ENCODE assay signal across 18 cellular contexts in the genomic region with DNA sequence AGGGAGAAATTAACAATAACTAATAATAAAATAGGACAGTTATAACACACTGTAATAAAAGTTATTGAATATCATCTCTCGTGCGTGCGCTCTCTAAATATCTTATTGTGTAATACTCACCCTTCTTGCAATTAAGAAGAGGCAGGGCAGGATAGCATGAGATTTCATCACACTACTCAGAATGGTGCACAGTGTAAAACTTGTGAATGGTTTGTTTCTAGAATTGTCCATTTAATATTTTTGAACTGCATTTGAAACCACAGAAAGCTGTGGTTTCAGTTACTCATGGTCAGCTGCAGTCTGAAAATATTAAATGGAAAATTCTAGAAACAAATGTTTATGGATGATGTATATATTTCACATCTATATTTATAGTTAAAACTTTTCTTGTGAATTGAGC.
DNase-seq lines count a peak whose midpoint lies in the region; ATAC-seq, FAIRE-seq and TF ChIP-seq lines count a peak whose summit lies in the region.
"Had no signal": no experiment of that assay in that cellular context is flagged by ENCODE, and none has a peak within 500 bp of the region (broad histone marks: within the 10 kb centered on the region; RNA-seq: fewer than 3 reads in every experiment).

No MANE protein-coding gene starts in this region.

- TF ChIP-seq POLR2A in GM12892 (IDR thresholded peaks at IDR 0.05; ENCODE audit: low read depth, low read length) = no peak

- DNase-seq in AG10803 (ENCODE audit: low read depth) (peak; percentile 48), choroid plexus epithelial cell (ENCODE audit: low read depth) (peak; percentile 70), AML-193 (lab: John Stamatoyannopoulos, UW) (no peak), SKM-1 treated with dmso at 0.1 percent for 144 hours (lab: John Stamatoyannopoulos, UW; ENCODE audit: unreplicated experiment) (no peak), NCI-H2081 (lab: John Stamatoyannopoulos, UW) (no peak), GM12892 (ENCODE audit: insufficient read length) (no peak)
- DNase-seq: adrenal gland; caudate nucleus; CD4-positive, alpha-beta T cell; DMS53; effector CD4-positive, alpha-beta T cell; esophagus squamous epithelium; hypothalamus; midbrain; NCI-H1436 treated with DMSO at 0.1 percent for 48 hours; NCI-H226 had no signal

- ATAC-seq in GM19372 (IDR thresholded peaks at IDR 0.05; ENCODE audit: low read depth, unreplicated experiment) (peak; percentile 65), HG03439 (IDR thresholded peaks at IDR 0.05; ENCODE audit: unreplicated experiment) (peak; percentile 62)

- no peak overlapping the region for H3K4me3 ChIP-seq in AG10803 (ENCODE audit: low read length)
- H3K4me3 ChIP-seq in choroid plexus epithelial cell (ENCODE audit: low read depth, low read length) = no peak overlapping the region
- H3K4me3 ChIP-seq: adrenal gland, esophagus squamous epithelium had no signal

- FAIRE-seq in GM12892 (lab: Jason Lieb, UNC) = no peak

- TF ChIP-seq CTCF in AG10803 (conservative IDR thresholded peaks at IDR 0.05; ENCODE audit: low read length) = no peak
- TF ChIP-seq CTCF in choroid plexus epithelial cell (conservative IDR thresholded peaks at IDR 0.05; ENCODE audit: low read depth, low read length) = no peak

Comparison
In these comparisons a context has a peak if more than half of its experiments do, and no peak if none do; other contexts are left out.
1. DNase-seq: peak in AG10803 (single experiment) and choroid plexus epithelial cell (single experiment); none in AML-193 (0 of 2), SKM-1 treated with dmso at 0.1 percent for 144 hours (single experiment), NCI-H2081 (0 of 2) and GM12892 (single experiment).